ENCODE assay signal across 2 cellular contexts in the genomic region with DNA sequence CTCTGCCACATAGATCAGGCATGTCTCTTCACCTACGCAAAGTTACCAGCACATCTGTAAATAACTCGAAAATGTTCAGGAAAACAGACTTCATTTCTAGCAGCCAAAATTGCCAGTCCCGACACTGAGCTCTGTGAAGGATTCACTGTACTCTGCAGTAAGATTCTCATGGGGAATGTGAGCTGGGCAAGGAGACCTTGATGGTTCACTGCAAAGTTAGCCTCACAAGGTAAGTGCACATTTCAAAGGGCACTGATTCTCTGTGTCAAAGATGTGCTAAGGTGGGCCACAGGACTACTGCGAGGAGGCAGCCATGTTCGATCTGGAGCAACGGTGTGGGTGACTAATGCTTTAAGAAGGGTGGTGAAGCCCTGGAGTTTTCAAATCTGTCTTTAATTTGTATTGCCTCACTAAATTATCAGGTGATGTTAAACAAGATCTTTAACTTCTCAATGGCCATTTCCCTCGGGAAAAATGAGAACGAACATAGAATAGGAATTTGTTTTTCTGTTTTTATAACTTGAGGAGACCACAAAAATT.
TF ChIP-seq lines count a peak whose summit lies in the region.

No MANE protein-coding gene starts in this region.

TF ChIP-seq in liver, 16 proteins besides CTCF, POLR2A, EP300 and RAD21:
- TF ChIP-seq, protein P1, sequence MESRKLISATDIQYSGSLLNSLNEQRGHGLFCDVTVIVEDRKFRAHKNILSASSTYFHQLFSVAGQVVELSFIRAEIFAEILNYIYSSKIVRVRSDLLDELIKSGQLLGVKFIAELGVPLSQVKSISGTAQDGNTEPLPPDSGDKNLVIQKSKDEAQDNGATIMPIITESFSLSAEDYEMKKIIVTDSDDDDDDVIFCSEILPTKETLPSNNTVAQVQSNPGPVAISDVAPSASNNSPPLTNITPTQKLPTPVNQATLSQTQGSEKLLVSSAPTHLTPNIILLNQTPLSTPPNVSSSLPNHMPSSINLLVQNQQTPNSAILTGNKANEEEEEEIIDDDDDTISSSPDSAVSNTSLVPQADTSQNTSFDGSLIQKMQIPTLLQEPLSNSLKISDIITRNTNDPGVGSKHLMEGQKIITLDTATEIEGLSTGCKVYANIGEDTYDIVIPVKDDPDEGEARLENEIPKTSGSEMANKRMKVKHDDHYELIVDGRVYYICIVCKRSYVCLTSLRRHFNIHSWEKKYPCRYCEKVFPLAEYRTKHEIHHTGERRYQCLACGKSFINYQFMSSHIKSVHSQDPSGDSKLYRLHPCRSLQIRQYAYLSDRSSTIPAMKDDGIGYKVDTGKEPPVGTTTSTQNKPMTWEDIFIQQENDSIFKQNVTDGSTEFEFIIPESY (IDR thresholded peaks at IDR 0.05): no peak
- no peak for TF ChIP-seq HNF4G (IDR thresholded peaks at IDR 0.05)
- TF ChIP-seq, protein P2, sequence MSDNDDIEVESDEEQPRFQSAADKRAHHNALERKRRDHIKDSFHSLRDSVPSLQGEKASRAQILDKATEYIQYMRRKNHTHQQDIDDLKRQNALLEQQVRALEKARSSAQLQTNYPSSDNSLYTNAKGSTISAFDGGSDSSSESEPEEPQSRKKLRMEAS (IDR thresholded peaks at IDR 0.05): no peak
- TF ChIP-seq, protein P3, sequence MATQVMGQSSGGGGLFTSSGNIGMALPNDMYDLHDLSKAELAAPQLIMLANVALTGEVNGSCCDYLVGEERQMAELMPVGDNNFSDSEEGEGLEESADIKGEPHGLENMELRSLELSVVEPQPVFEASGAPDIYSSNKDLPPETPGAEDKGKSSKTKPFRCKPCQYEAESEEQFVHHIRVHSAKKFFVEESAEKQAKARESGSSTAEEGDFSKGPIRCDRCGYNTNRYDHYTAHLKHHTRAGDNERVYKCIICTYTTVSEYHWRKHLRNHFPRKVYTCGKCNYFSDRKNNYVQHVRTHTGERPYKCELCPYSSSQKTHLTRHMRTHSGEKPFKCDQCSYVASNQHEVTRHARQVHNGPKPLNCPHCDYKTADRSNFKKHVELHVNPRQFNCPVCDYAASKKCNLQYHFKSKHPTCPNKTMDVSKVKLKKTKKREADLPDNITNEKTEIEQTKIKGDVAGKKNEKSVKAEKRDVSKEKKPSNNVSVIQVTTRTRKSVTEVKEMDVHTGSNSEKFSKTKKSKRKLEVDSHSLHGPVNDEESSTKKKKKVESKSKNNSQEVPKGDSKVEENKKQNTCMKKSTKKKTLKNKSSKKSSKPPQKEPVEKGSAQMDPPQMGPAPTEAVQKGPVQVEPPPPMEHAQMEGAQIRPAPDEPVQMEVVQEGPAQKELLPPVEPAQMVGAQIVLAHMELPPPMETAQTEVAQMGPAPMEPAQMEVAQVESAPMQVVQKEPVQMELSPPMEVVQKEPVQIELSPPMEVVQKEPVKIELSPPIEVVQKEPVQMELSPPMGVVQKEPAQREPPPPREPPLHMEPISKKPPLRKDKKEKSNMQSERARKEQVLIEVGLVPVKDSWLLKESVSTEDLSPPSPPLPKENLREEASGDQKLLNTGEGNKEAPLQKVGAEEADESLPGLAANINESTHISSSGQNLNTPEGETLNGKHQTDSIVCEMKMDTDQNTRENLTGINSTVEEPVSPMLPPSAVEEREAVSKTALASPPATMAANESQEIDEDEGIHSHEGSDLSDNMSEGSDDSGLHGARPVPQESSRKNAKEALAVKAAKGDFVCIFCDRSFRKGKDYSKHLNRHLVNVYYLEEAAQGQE (IDR thresholded peaks at IDR 0.05): no peak

TF ChIP-seq in HepG2, 621 proteins besides CTCF, POLR2A, EP300 and RAD21:
- TF ChIP-seq, protein P4, sequence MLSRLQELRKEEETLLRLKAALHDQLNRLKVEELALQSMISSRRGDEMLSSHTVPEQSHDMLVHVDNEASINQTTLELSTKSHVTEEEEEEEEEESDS (CRISPR knock-in tag; IDR thresholded peaks at IDR 0.05; ENCODE audit: borderline replicate concordance): no peak
- TF ChIP-seq, protein P5, sequence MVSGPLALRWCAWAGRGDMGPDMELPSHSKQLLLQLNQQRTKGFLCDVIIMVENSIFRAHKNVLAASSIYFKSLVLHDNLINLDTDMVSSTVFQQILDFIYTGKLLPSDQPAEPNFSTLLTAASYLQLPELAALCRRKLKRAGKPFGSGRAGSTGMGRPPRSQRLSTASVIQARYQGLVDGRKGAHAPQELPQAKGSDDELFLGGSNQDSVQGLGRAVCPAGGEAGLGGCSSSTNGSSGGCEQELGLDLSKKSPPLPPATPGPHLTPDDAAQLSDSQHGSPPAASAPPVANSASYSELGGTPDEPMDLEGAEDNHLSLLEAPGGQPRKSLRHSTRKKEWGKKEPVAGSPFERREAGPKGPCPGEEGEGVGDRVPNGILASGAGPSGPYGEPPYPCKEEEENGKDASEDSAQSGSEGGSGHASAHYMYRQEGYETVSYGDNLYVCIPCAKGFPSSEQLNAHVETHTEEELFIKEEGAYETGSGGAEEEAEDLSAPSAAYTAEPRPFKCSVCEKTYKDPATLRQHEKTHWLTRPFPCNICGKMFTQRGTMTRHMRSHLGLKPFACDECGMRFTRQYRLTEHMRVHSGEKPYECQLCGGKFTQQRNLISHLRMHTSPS (CRISPR knock-in tag; IDR thresholded peaks at IDR 0.05; ENCODE audit: low read depth): no peak
- TF ChIP-seq SMYD3 (CRISPR knock-in tag; IDR thresholded peaks at IDR 0.05) (no peak), ZNF382 (CRISPR knock-in tag; IDR thresholded peaks at IDR 0.05; ENCODE audit: borderline replicate concordance) (no peak), SAFB2 (CRISPR knock-in tag; IDR thresholded peaks at IDR 0.05; ENCODE audit: borderline replicate concordance, low read depth) (no peak), TCF12 (IDR thresholded peaks at IDR 0.05) (no peak), TCF12 (CRISPR knock-in tag; IDR thresholded peaks at IDR 0.05) (no peak), ZNF383 (CRISPR knock-in tag; IDR thresholded peaks at IDR 0.05; ENCODE audit: borderline replicate concordance) (no peak), ZFX (CRISPR knock-in tag; IDR thresholded peaks at IDR 0.05; ENCODE audit: low read depth) (no peak), SNAPC2 (CRISPR knock-in tag; IDR thresholded peaks at IDR 0.05) (no peak), ZNF337 (CRISPR knock-in tag; IDR thresholded peaks at IDR 0.05; ENCODE audit: borderline replicate concordance, low read depth) (no peak), ZNF264 (CRISPR knock-in tag; IDR thresholded peaks at IDR 0.05) (no peak), ZNF10 (CRISPR knock-in tag; IDR thresholded peaks at IDR 0.05; ENCODE audit: borderline replicate concordance, low read depth) (no peak)
- TF ChIP-seq, protein P6, sequence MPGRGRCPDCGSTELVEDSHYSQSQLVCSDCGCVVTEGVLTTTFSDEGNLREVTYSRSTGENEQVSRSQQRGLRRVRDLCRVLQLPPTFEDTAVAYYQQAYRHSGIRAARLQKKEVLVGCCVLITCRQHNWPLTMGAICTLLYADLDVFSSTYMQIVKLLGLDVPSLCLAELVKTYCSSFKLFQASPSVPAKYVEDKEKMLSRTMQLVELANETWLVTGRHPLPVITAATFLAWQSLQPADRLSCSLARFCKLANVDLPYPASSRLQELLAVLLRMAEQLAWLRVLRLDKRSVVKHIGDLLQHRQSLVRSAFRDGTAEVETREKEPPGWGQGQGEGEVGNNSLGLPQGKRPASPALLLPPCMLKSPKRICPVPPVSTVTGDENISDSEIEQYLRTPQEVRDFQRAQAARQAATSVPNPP (CRISPR knock-in tag; IDR thresholded peaks at IDR 0.05): no peak
- TF ChIP-seq, protein P7, sequence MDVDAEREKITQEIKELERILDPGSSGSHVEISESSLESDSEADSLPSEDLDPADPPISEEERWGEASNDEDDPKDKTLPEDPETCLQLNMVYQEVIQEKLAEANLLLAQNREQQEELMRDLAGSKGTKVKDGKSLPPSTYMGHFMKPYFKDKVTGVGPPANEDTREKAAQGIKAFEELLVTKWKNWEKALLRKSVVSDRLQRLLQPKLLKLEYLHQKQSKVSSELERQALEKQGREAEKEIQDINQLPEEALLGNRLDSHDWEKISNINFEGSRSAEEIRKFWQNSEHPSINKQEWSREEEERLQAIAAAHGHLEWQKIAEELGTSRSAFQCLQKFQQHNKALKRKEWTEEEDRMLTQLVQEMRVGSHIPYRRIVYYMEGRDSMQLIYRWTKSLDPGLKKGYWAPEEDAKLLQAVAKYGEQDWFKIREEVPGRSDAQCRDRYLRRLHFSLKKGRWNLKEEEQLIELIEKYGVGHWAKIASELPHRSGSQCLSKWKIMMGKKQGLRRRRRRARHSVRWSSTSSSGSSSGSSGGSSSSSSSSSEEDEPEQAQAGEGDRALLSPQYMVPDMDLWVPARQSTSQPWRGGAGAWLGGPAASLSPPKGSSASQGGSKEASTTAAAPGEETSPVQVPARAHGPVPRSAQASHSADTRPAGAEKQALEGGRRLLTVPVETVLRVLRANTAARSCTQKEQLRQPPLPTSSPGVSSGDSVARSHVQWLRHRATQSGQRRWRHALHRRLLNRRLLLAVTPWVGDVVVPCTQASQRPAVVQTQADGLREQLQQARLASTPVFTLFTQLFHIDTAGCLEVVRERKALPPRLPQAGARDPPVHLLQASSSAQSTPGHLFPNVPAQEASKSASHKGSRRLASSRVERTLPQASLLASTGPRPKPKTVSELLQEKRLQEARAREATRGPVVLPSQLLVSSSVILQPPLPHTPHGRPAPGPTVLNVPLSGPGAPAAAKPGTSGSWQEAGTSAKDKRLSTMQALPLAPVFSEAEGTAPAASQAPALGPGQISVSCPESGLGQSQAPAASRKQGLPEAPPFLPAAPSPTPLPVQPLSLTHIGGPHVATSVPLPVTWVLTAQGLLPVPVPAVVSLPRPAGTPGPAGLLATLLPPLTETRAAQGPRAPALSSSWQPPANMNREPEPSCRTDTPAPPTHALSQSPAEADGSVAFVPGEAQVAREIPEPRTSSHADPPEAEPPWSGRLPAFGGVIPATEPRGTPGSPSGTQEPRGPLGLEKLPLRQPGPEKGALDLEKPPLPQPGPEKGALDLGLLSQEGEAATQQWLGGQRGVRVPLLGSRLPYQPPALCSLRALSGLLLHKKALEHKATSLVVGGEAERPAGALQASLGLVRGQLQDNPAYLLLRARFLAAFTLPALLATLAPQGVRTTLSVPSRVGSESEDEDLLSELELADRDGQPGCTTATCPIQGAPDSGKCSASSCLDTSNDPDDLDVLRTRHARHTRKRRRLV (CRISPR knock-in tag; IDR thresholded peaks at IDR 0.05): no peak
- TF ChIP-seq, protein P8, sequence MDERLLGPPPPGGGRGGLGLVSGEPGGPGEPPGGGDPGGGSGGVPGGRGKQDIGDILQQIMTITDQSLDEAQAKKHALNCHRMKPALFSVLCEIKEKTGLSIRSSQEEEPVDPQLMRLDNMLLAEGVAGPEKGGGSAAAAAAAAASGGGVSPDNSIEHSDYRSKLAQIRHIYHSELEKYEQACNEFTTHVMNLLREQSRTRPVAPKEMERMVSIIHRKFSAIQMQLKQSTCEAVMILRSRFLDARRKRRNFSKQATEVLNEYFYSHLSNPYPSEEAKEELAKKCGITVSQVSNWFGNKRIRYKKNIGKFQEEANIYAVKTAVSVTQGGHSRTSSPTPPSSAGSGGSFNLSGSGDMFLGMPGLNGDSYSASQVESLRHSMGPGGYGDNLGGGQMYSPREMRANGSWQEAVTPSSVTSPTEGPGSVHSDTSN (CRISPR knock-in tag; IDR thresholded peaks at IDR 0.05): no peak
- TF ChIP-seq, protein P9, sequence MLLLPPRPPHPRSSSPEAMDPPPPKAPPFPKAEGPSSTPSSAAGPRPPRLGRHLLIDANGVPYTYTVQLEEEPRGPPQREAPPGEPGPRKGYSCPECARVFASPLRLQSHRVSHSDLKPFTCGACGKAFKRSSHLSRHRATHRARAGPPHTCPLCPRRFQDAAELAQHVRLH (CRISPR knock-in tag; IDR thresholded peaks at IDR 0.05; ENCODE audit: borderline replicate concordance, low read depth): no peak
